21 cellular contexts compared by ENCODE assay signal in the genomic region with DNA sequence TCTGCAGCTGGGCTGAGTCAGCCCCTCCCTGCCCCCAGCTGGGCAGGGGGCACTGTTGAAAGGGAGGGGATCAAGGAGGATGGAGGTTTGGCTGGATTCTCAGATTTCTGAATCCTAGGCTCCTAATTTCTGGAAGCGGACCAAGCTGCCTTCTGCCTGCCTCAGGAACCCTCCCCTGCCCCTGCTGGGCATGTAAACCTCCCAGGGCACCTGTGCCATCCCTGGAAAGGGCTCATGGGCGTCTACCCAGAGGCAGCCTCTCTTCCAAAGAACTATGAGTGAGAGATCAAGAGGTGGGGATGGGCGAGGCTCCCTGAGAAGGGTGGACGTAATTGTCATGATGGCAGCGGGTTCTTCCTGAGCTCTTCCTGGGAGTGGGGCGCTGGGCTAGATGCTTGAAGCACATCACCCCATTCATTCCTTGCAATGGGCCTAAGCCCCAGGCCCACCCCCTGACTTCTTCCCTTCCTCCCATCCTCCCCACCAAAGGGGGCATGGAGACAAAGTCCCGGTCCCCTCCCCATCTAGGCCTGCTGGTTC. TPM values are rescaled to one million over a fixed set of nuclear protein-coding genes. Genes with fewer than 3 reads are reported as not detected.
DNase-seq lines count a peak whose midpoint lies in the region; ATAC-seq and TF ChIP-seq lines count a peak whose summit lies in the region.
"Had no signal": no experiment of that assay in that cellular context is flagged by ENCODE, and none has a peak within 500 bp of the region (broad histone marks: within the 10 kb centered on the region; RNA-seq: fewer than 3 reads in every experiment).

No MANE protein-coding gene starts in this region.

- H3K79me2 ChIP-seq in smooth muscle cell (ENCODE audit: low read depth): no peaks in the 10 kb centered on the region

- peaks cover 77% of the 10 kb centered on the region for H3K4me1 Mint-ChIP-seq in CD14-positive monocyte
- peaks cover 0 to 3% of the 10 kb centered on the region in 2 donors for H3K4me1 Mint-ChIP-seq in immature natural killer cell

- H4K20me1 ChIP-seq in smooth muscle cell (ENCODE audit: low read depth): no peaks in the 10 kb centered on the region

- no peaks in the 10 kb centered on the region for H3K36me3 ChIP-seq in smooth muscle cell (ENCODE audit: low read depth)
- H3K36me3 ChIP-seq: Peyer's patch had no signal

- H3K4me2 ChIP-seq in smooth muscle cell: peak overlapping the region; percentile 24

- DNase-seq in CD14-positive monocyte (ENCODE audit: low spot score) (no peak), NB4 (ENCODE audit: low read depth) (peak; percentile 57), ecto neural progenitor cell (ENCODE audit: low spot score) (peak; percentile 42), smooth muscle cell (lab: John Stamatoyannopoulos, UW; ENCODE audit: unreplicated experiment) (no peak), immature natural killer cell (no peak), NCI-H2081 (lab: John Stamatoyannopoulos, UW) (no peak)
- DNase-seq: activated CD4-positive, alpha-beta T cell treated with anti-CD3 and anti-CD28 coated beads, Interleukin-2, amount 10 ng/mL, durations not matched to agents 24 days and 14 days; activated naive CD4-positive, alpha-beta T cell treated with anti-CD3 and anti-CD28 coated beads for 36 hours; activated T-cell treated with anti-CD3 and anti-CD28 coated beads, Interleukin-2, amount 50 U/mL, for 48 hours; CD4-positive, CD25-positive, alpha-beta regulatory T cell; central memory CD4-positive, alpha-beta T cell; NCI-H1436; NCI-H510A treated with DMSO at 0.1 percent for 48 hours; stimulated activated CD4-positive, alpha-beta T cell treated with anti-CD3 and anti-CD28 coated beads, Interleukin-12 subunit alpha, Interleukin-12 subunit beta, amount 100 ng/mL, for 4 hours; stimulated activated CD4-positive, alpha-beta T cell treated with anti-CD3 and anti-CD28 coated beads, Interleukin-4, amount 100 ng/mL, for 24 hours; stimulated activated naive CD4-positive, alpha-beta T cell treated with Interleukin-2 at 50 U/mL for 16 hours; T-helper 2 cell had no signal

- H2AFZ ChIP-seq in smooth muscle cell (ENCODE audit: low read depth): no peak overlapping the region

- H3K27me3 ChIP-seq in smooth muscle cell (ENCODE audit: low read depth): no peaks in the 10 kb centered on the region
- H3K27me3 ChIP-seq: Peyer's patch had no signal

- H3K36me3 Mint-ChIP-seq in CD14-positive monocyte (peaks cover 73 to 80% of the 10 kb centered on the region in 2 donors), immature natural killer cell (no peaks in the 10 kb centered on the region)
- H3K36me3 Mint-ChIP-seq: CD4-positive, CD25-positive, alpha-beta regulatory T cell; memory B cell had no signal

- no peaks in the 10 kb centered on the region for H3K9me3 ChIP-seq in smooth muscle cell (replicated peaks; ENCODE audit: low read depth)
- H3K9me3 ChIP-seq: Peyer's patch had no signal

- no peak for ATAC-seq in HG03045 (IDR thresholded peaks at IDR 0.05; ENCODE audit: unreplicated experiment)

- peaks cover 0 to 3% (median 0%) of the 10 kb centered on the region in 7 donors for H3K9me3 Mint-ChIP-seq in CD14-positive monocyte
- H3K9me3 Mint-ChIP-seq in immature natural killer cell: no peaks in the 10 kb centered on the region
- H3K9me3 Mint-ChIP-seq: activated CD4-positive, alpha-beta T cell treated with anti-CD3 and anti-CD28 coated beads, Interleukin-2, amount 10 ng/mL, durations not matched to agents 24 days and 14 days; activated naive CD4-positive, alpha-beta T cell treated with anti-CD3 and anti-CD28 coated beads for 36 hours; CD4-positive, CD25-positive, alpha-beta regulatory T cell; memory B cell had no signal

- H3K4me3 ChIP-seq in NB4 (ENCODE audit: low read depth, low read length) (peak overlapping the region; percentile 56), smooth muscle cell (no peak overlapping the region)
- H3K4me3 ChIP-seq: Peyer's patch had no signal

- H3K27me3 Mint-ChIP-seq in CD14-positive monocyte (ENCODE audit: low read depth in 3 of 3): peaks cover 0 to 2% (median 0%) of the 10 kb centered on the region in 3 donors
- H3K27me3 Mint-ChIP-seq in immature natural killer cell (ENCODE audit: low read depth in 3 of 3): peaks cover 5 to 7% (median 5%) of the 10 kb centered on the region in 3 donors
- H3K27me3 Mint-ChIP-seq: activated CD4-positive, alpha-beta T cell treated with anti-CD3 and anti-CD28 coated beads, Interleukin-2, amount 10 ng/mL, durations not matched to agents 24 days and 14 days had no signal

- peak overlapping the region; percentile 74 to 94 (median 81) for H3K27ac Mint-ChIP-seq in CD14-positive monocyte
- H3K27ac Mint-ChIP-seq in immature natural killer cell: no peak overlapping the region
- H3K27ac Mint-ChIP-seq: activated CD4-positive, alpha-beta T cell treated with anti-CD3 and anti-CD28 coated beads, Interleukin-2, amount 10 ng/mL, durations not matched to agents 24 days and 14 days; activated naive CD4-positive, alpha-beta T cell treated with anti-CD3 and anti-CD28 coated beads for 36 hours; CD4-positive, CD25-positive, alpha-beta regulatory T cell; memory B cell had no signal

- peak overlapping the region; percentile 76 for H3K27ac ChIP-seq in smooth muscle cell (ENCODE audit: low read depth)
- H3K27ac ChIP-seq: Peyer's patch had no signal

- 93% methylated on average over 7 of the region's 7 CpGs for WGBS in smooth muscle cell (ENCODE audit: low lambda C conversion rate)

- TF ChIP-seq CTCF in CD14-positive monocyte (IDR thresholded peaks at IDR 0.05) (no peak), NB4 (IDR thresholded peaks at IDR 0.05; ENCODE audit: low read depth, low read length) (no peak), smooth muscle cell (IDR thresholded peaks at IDR 0.05; ENCODE audit: borderline replicate concordance, insufficient read depth, poor library complexity, severe bottlenecking) (no peak)

- peaks cover 23% of the 10 kb centered on the region for H3K4me1 ChIP-seq in smooth muscle cell (ENCODE audit: low read depth)
- H3K4me1 ChIP-seq: Peyer's patch had no signal

- no peak overlapping the region for H3K9ac ChIP-seq in smooth muscle cell (ENCODE audit: low read depth)

- H3K4me3 Mint-ChIP-seq in CD14-positive monocyte (no peak overlapping the region), immature natural killer cell (no peak overlapping the region)
- H3K4me3 Mint-ChIP-seq: activated CD4-positive, alpha-beta T cell treated with anti-CD3 and anti-CD28 coated beads, Interleukin-2, amount 10 ng/mL, durations not matched to agents 24 days and 14 days; activated naive CD4-positive, alpha-beta T cell treated with anti-CD3 and anti-CD28 coated beads for 36 hours; CD4-positive, CD25-positive, alpha-beta regulatory T cell; memory B cell had no signal

- intact Hi-C loops in CD14-positive monocyte (cut with micrococcal nuclease): loop anchor here in 1 of 2 donors (10.0 kb wide), 1 partner anchor 700 kb away; no protein-coding TSS in a partner anchor

- no peak for TF ChIP-seq POLR2A in NB4 (IDR thresholded peaks at IDR 0.05; ENCODE audit: extremely low read depth, insufficient read length)

- H3F3A ChIP-seq in smooth muscle cell (ENCODE audit: low read depth): peaks cover 7% of the 10 kb centered on the region

RNA-seq across cellular contexts. Expression of a gene that starts 21.6 kb away (rescaled TPM):
- polyA plus RNA-seq in CD14-positive monocyte (100 to 1,000 TPM; 180 to 242 TPM), smooth muscle cell (2.2 and 12.9 TPM in 2 replicates), immature natural killer cell (10 to 100 TPM in 1 of 3 donors, 1 to 10 TPM in 1, under 1 TPM in 1; 0.82 to 10.4 (median 2.5) TPM)
- total RNA-seq in smooth muscle cell: 3.9 and 6.2 TPM in 2 replicates
- total RNA-seq: activated CD4-positive, alpha-beta T cell treated with anti-CD3 and anti-CD28 coated beads, Interleukin-2, amount 10 ng/mL, durations not matched to agents 24 days and 14 days; CD4-positive, CD25-positive, alpha-beta regulatory T cell; H7 had no signal

Comparison
In these comparisons a context has a peak if more than half of its experiments do, and no peak if none do; other contexts are left out.
1. DNase-seq: peak in NB4 (single experiment) and ecto neural progenitor cell (single experiment); none in CD14-positive monocyte (single experiment), smooth muscle cell (single experiment), immature natural killer cell (0 of 3) and NCI-H2081 (0 of 2).
2. H3K27ac Mint-ChIP-seq: peak in CD14-positive monocyte (7 of 7); none in immature natural killer cell (0 of 6).
3. RNA of a gene that starts 21.6 kb away (polyA plus RNA-seq): 180 to 242 TPM in CD14-positive monocyte; 0.82 to 10.4 TPM in immature natural killer cell and 2.2 to 12.9 TPM in smooth muscle cell; every median in the first group is over 10 times any median in the second.